Comparison of ENCODE assay signal across 25 cellular contexts in genomic region chr7:86916277-86916825, GRCh38.
"Had no signal": no experiment of that assay in that cellular context is flagged by ENCODE, and none has a peak within 500 bp of the region (broad histone marks: within the 10 kb centered on the region; RNA-seq: fewer than 3 reads in every experiment).

No MANE protein-coding gene starts in this region.

- ATAC-seq: gastroesophageal sphincter; left cardiac atrium; left ventricle myocardium superior; mucosa of descending colon; natural killer cell treated with Interleukin-12 subunit alpha and Interleukin-12 subunit beta and Interleukin-15 and Interleukin-18, amount 100 ng/mL, for 72 hours; right lobe of liver had no signal

- H3K4me3 ChIP-seq: ascending aorta, dorsolateral prefrontal cortex, gastroesophageal sphincter, mucosa of descending colon, right lobe of liver, uterus had no signal

- H3K9me3 ChIP-seq: ascending aorta, gastroesophageal sphincter, mucosa of descending colon, right lobe of liver, uterus had no signal

- H3K4me1 ChIP-seq: ascending aorta, gastroesophageal sphincter, right lobe of liver, uterus had no signal

- H3K4me1 Mint-ChIP-seq: activated naive CD4-positive, alpha-beta T cell treated with anti-CD3 and anti-CD28 coated beads, Interleukin-2, amount 10 ng/mL, durations not matched to agents 7 days and 5 days; activated naive CD8-positive, alpha-beta T cell treated with anti-CD3 and anti-CD28 coated beads, Interleukin-2, amount 10 ng/mL, durations not matched to agents 7 days and 5 days; brain had no signal

- DNase-seq: activated CD4-positive, alpha-beta memory T cell treated with anti-CD3 and anti-CD28 coated beads for 36 hours; activated CD4-positive, alpha-beta T cell treated with anti-CD3 and anti-CD28 coated beads for 48 hours; activated CD8-positive, alpha-beta memory T cell treated with anti-CD3 and anti-CD28 coated beads, Interleukin-2, amount 50 U/mL, for 4 hours; activated effector memory CD4-positive, alpha-beta T cell treated with anti-CD3 and anti-CD28 coated beads, Interleukin-2, amount 50 U/mL, for 16 hours; activated naive CD4-positive, alpha-beta T cell treated with anti-CD3 and anti-CD28 coated beads, Interleukin-2, amount 10 ng/mL, durations not matched to agents 7 days and 5 days; activated naive CD8-positive, alpha-beta T cell treated with anti-CD3 and anti-CD28 coated beads, Interleukin-2, amount 10 ng/mL, durations not matched to agents 7 days and 5 days; activated T-cell treated with anti-CD3 and anti-CD28 coated beads, Interleukin-2, amount 50 U/mL, for 4 hours; dorsolateral prefrontal cortex; effector memory CD4-positive, alpha-beta T cell; hippocampal formation; left cardiac atrium; left ventricle myocardium superior; mucosa of descending colon; right lobe of liver; stimulated activated CD4-positive, alpha-beta T cell treated with anti-CD3 and anti-CD28 coated beads, Interleukin-2, amount 100 ng/mL, for 48 hours; substantia nigra; T-helper 9 cell; uterus had no signal

- H3K27ac ChIP-seq: ascending aorta, dorsolateral prefrontal cortex, gastroesophageal sphincter, right lobe of liver, uterus, VCaP had no signal

- H3K27ac Mint-ChIP-seq: activated CD4-positive, alpha-beta memory T cell treated with anti-CD3 and anti-CD28 coated beads for 36 hours; activated naive CD4-positive, alpha-beta T cell treated with anti-CD3 and anti-CD28 coated beads, Interleukin-2, amount 10 ng/mL, durations not matched to agents 7 days and 5 days; activated naive CD8-positive, alpha-beta T cell treated with anti-CD3 and anti-CD28 coated beads, Interleukin-2, amount 10 ng/mL, durations not matched to agents 7 days and 5 days; brain; natural killer cell treated with Interleukin-12 subunit alpha and Interleukin-12 subunit beta and Interleukin-15 and Interleukin-18, amount 100 ng/mL, for 72 hours; stimulated activated naive CD8-positive, alpha-beta T cell treated with anti-CD3 and anti-CD28 coated beads, Interleukin-15, Interleukin-2, amounts not matched to agents 100 ng/mL and 50 ng/mL, for 24 hours; type B pancreatic cell had no signal

- H3K36me3 ChIP-seq: ascending aorta, right lobe of liver, uterus had no signal

- H3K9me3 Mint-ChIP-seq: activated CD4-positive, alpha-beta memory T cell treated with anti-CD3 and anti-CD28 coated beads for 36 hours; activated naive CD4-positive, alpha-beta T cell treated with anti-CD3 and anti-CD28 coated beads, Interleukin-2, amount 10 ng/mL, durations not matched to agents 7 days and 5 days; activated naive CD8-positive, alpha-beta T cell treated with anti-CD3 and anti-CD28 coated beads, Interleukin-2, amount 10 ng/mL, durations not matched to agents 7 days and 5 days; activated T-cell treated with anti-CD3 and anti-CD28 coated beads, Interleukin-2, amount 50 U/mL, for 4 hours; brain; natural killer cell treated with Interleukin-12 subunit alpha and Interleukin-12 subunit beta and Interleukin-15 and Interleukin-18, amount 100 ng/mL, for 72 hours; stimulated activated naive CD8-positive, alpha-beta T cell treated with anti-CD3 and anti-CD28 coated beads, Interleukin-15, Interleukin-2, amounts not matched to agents 100 ng/mL and 50 ng/mL, for 24 hours; type B pancreatic cell had no signal

- H3K36me3 Mint-ChIP-seq: activated CD4-positive, alpha-beta memory T cell treated with anti-CD3 and anti-CD28 coated beads for 36 hours; activated naive CD4-positive, alpha-beta T cell treated with anti-CD3 and anti-CD28 coated beads, Interleukin-2, amount 10 ng/mL, durations not matched to agents 7 days and 5 days; activated naive CD8-positive, alpha-beta T cell treated with anti-CD3 and anti-CD28 coated beads, Interleukin-2, amount 10 ng/mL, durations not matched to agents 7 days and 5 days; natural killer cell treated with Interleukin-12 subunit alpha and Interleukin-12 subunit beta and Interleukin-15 and Interleukin-18, amount 100 ng/mL, for 72 hours had no signal

- H3K4me3 Mint-ChIP-seq: activated CD4-positive, alpha-beta memory T cell treated with anti-CD3 and anti-CD28 coated beads for 36 hours; activated naive CD4-positive, alpha-beta T cell treated with anti-CD3 and anti-CD28 coated beads, Interleukin-2, amount 10 ng/mL, durations not matched to agents 7 days and 5 days; activated naive CD8-positive, alpha-beta T cell treated with anti-CD3 and anti-CD28 coated beads, Interleukin-2, amount 10 ng/mL, durations not matched to agents 7 days and 5 days; activated T-cell treated with anti-CD3 and anti-CD28 coated beads, Interleukin-2, amount 50 U/mL, for 4 hours; brain; natural killer cell treated with Interleukin-12 subunit alpha and Interleukin-12 subunit beta and Interleukin-15 and Interleukin-18, amount 100 ng/mL, for 72 hours; stimulated activated naive CD8-positive, alpha-beta T cell treated with anti-CD3 and anti-CD28 coated beads, Interleukin-15, Interleukin-2, amounts not matched to agents 100 ng/mL and 50 ng/mL, for 24 hours; type B pancreatic cell had no signal

- H3K27me3 Mint-ChIP-seq: activated CD4-positive, alpha-beta memory T cell treated with anti-CD3 and anti-CD28 coated beads for 36 hours; stimulated activated naive CD8-positive, alpha-beta T cell treated with anti-CD3 and anti-CD28 coated beads, Interleukin-15, Interleukin-2, amounts not matched to agents 100 ng/mL and 50 ng/mL, for 24 hours; type B pancreatic cell had no signal

- H3K27me3 ChIP-seq: ascending aorta, dorsolateral prefrontal cortex, gastroesophageal sphincter, right lobe of liver, uterus had no signal
